27 cellular contexts compared by ENCODE assay signal in the genomic region with DNA sequence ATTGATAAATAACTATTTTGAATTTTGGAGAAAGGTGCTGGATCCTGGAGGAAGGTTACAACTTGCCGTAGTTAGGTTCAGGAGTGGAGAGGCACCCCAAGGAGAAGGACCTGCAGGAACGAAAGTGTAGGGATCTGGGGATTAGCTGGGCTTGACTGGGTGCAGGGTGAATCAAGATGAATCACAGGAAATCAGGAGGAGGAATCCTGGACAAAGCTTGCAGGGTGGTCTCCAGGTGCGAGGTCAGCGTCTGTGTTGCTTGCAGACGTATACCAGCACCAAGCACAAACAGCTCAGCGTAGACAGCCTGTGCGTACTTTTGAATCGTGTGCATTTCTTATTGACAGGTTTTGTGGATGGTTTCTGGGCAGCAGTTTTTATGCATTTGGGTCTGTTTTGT.
DNase-seq lines count a peak whose midpoint lies in the region; ATAC-seq, FAIRE-seq and TF ChIP-seq lines count a peak whose summit lies in the region.
"Had no signal": no experiment of that assay in that cellular context is flagged by ENCODE, and none has a peak within 500 bp of the region (broad histone marks: within the 10 kb centered on the region; RNA-seq: fewer than 3 reads in every experiment).

No MANE protein-coding gene starts in this region.

- no peak for ATAC-seq in DND-41 (ENCODE audit: insufficient read depth, low read depth)
- ATAC-seq: activated CD8-positive, alpha-beta T cell treated with anti-CD3 and anti-CD28 coated beads, Interleukin-2, amount 10 ng/mL, durations not matched to agents 7 days and 5 days; natural killer cell treated with Interleukin-12 subunit alpha and Interleukin-12 subunit beta and Interleukin-15 and Interleukin-18, amount 100 ng/mL, for 72 hours; sciatic nerve had no signal

- no peak overlapping the region for H3K4me3 ChIP-seq in DND-41 (ENCODE audit: low read depth in 1 of 2, low read length in 2 of 2)
- H3K4me3 ChIP-seq in Karpas-422 (ENCODE audit: low read length): no peak overlapping the region
- no peak overlapping the region for H3K4me3 ChIP-seq in bronchial epithelial cell (ENCODE audit: low read depth, low read length)
- H3K4me3 ChIP-seq: thyroid gland had no signal

- DNase-seq in DND-41 (no peak), Karpas-422 (no peak), bronchial epithelial cell (ENCODE audit: low read depth) (peak; percentile 28), endothelial cell (ENCODE audit: low spot score) (no peak), NCI-H345 treated with DMSO at 0.1 percent for 48 hours (lab: John Stamatoyannopoulos, UW; ENCODE audit: unreplicated experiment) (no peak), RKO (ENCODE audit: low spot score) (no peak)
- DNase-seq in stimulated activated CD4-positive, alpha-beta T cell treated with anti-CD3 and anti-CD28 coated beads, Interleukin-2, amount 100 ng/mL, for 24 hours: no peak
- DNase-seq: activated CD4-positive, alpha-beta T cell treated with anti-CD3 and anti-CD28 coated beads for 1 hour; activated CD8-positive, alpha-beta T cell treated with anti-CD3 and anti-CD28 coated beads, Interleukin-2, amount 10 ng/mL, durations not matched to agents 7 days and 5 days; activated naive CD4-positive, alpha-beta T cell; activated T-cell treated with anti-CD3 and anti-CD28 coated beads, Interleukin-2, amount 50 U/mL, for 1 hour; EL; erythroblast; HCEC 1CT; hippocampal formation; immature natural killer cell; MM.1S; NCI-H1417; NCI-H2081 treated with DMSO at 0.1 percent for 48 hours; SHP77 treated with DMSO at 0.1 percent for 48 hours; thyroid gland had no signal

- H3K9ac ChIP-seq in DND-41 (ENCODE audit: low read depth, low read length) (no peak overlapping the region), Karpas-422 (ENCODE audit: low read length) (no peak overlapping the region; the same call in 1 of the 2 replicates)

- H3K4me1 Mint-ChIP-seq in nephron: peaks cover 16% of the 10 kb centered on the region
- H3K4me1 Mint-ChIP-seq in endothelial cell (ENCODE audit: unreplicated experiment): peaks cover 15% of the 10 kb centered on the region

- H3K36me3 ChIP-seq in DND-41 (ENCODE audit: insufficient read depth, low read length) (peaks cover 92% of the 10 kb centered on the region), Karpas-422 (ENCODE audit: insufficient read depth, low read length) (no peaks in the 10 kb centered on the region; the same call in 1 of the 2 replicates), bronchial epithelial cell (ENCODE audit: control insufficient read depth, insufficient read depth, low read length) (peaks cover 3% of the 10 kb centered on the region)
- H3K36me3 ChIP-seq: thyroid gland had no signal

- H3K4me1 ChIP-seq in DND-41 (ENCODE audit: insufficient read depth, low read length): peaks cover 88% of the 10 kb centered on the region
- H3K4me1 ChIP-seq in Karpas-422 (ENCODE audit: low read length): peaks cover 98% of the 10 kb centered on the region

- H3K36me3 Mint-ChIP-seq in nephron (ENCODE audit: low read depth) (peaks cover 37% of the 10 kb centered on the region), endothelial cell (ENCODE audit: low read depth, unreplicated experiment) (no peaks in the 10 kb centered on the region)

- H3K9me2 ChIP-seq in Karpas-422 (replicated peaks; ENCODE audit: insufficient read depth, low read length): no peaks in the 10 kb centered on the region

- FAIRE-seq in bronchial epithelial cell (lab: Jason Lieb, UNC): no peak
- FAIRE-seq: D721Med, TTC549 had no signal

- no peaks in the 10 kb centered on the region for H3K27me3 ChIP-seq in DND-41 (ENCODE audit: insufficient read depth, low read length, poor library complexity)
- H3K27me3 ChIP-seq in Karpas-422 (ENCODE audit: low read length): no peaks in the 10 kb centered on the region
- no peaks in the 10 kb centered on the region for H3K27me3 ChIP-seq in bronchial epithelial cell (ENCODE audit: control insufficient read depth, insufficient read depth, low read length)
- H3K27me3 ChIP-seq: thyroid gland had no signal

- H3K79me2 ChIP-seq in DND-41 (ENCODE audit: insufficient read depth, low read length): peaks cover 100% of the 10 kb centered on the region
- H3K79me2 ChIP-seq in Karpas-422 (ENCODE audit: low read length): peaks cover 100% of the 10 kb centered on the region

- H3K9me3 ChIP-seq in DND-41 (ENCODE audit: insufficient read depth, low read length, severe bottlenecking) (no peaks in the 10 kb centered on the region), Karpas-422 (ENCODE audit: low read length) (no peaks in the 10 kb centered on the region)
- H3K9me3 ChIP-seq: thyroid gland had no signal

- H2AFZ ChIP-seq in DND-41 (ENCODE audit: low read depth, low read length): no peak overlapping the region
- no peak overlapping the region for H2AFZ ChIP-seq in Karpas-422 (ENCODE audit: low read length)

- H3K4me3 Mint-ChIP-seq in nephron: no peak overlapping the region
- H3K4me3 Mint-ChIP-seq in endothelial cell (ENCODE audit: unreplicated experiment): no peak overlapping the region
- H3K4me3 Mint-ChIP-seq: activated CD8-positive, alpha-beta T cell treated with anti-CD3 and anti-CD28 coated beads, Interleukin-2, amount 10 ng/mL, durations not matched to agents 7 days and 5 days; immature natural killer cell; natural killer cell treated with Interleukin-12 subunit alpha and Interleukin-12 subunit beta and Interleukin-15 and Interleukin-18, amount 100 ng/mL, for 72 hours; stimulated activated naive CD8-positive, alpha-beta T cell treated with anti-CD3 and anti-CD28 coated beads, Interleukin-15, Interleukin-2, amounts not matched to agents 100 ng/mL and 50 ng/mL, for 24 hours had no signal

- H3K9me3 Mint-ChIP-seq in nephron (peaks cover 3% of the 10 kb centered on the region), endothelial cell (ENCODE audit: unreplicated experiment) (no peaks in the 10 kb centered on the region)
- H3K9me3 Mint-ChIP-seq: immature natural killer cell; natural killer cell treated with Interleukin-12 subunit alpha and Interleukin-12 subunit beta and Interleukin-15 and Interleukin-18, amount 100 ng/mL, for 72 hours; stimulated activated naive CD8-positive, alpha-beta T cell treated with anti-CD3 and anti-CD28 coated beads, Interleukin-15, Interleukin-2, amounts not matched to agents 100 ng/mL and 50 ng/mL, for 24 hours had no signal

- H3K27me3 Mint-ChIP-seq in nephron (ENCODE audit: low read depth): peaks cover 16% of the 10 kb centered on the region
- H3K27me3 Mint-ChIP-seq in endothelial cell (ENCODE audit: unreplicated experiment): peaks cover 4% of the 10 kb centered on the region
- H3K27me3 Mint-ChIP-seq: natural killer cell treated with Interleukin-12 subunit alpha and Interleukin-12 subunit beta and Interleukin-15 and Interleukin-18, amount 100 ng/mL, for 72 hours; stimulated activated naive CD8-positive, alpha-beta T cell treated with anti-CD3 and anti-CD28 coated beads, Interleukin-15, Interleukin-2, amounts not matched to agents 100 ng/mL and 50 ng/mL, for 24 hours had no signal

- H3K4me2 ChIP-seq in DND-41 (ENCODE audit: insufficient read depth, low read length) (no peak overlapping the region), Karpas-422 (ENCODE audit: low read depth, low read length, poor library complexity, severe bottlenecking) (no peak overlapping the region)

- peak overlapping the region in 2 of 3 experiments; percentile 1 to 3 for H3K27ac Mint-ChIP-seq in nephron
- no peak overlapping the region for H3K27ac Mint-ChIP-seq in endothelial cell (ENCODE audit: unreplicated experiment)
- H3K27ac Mint-ChIP-seq: activated CD8-positive, alpha-beta T cell treated with anti-CD3 and anti-CD28 coated beads, Interleukin-2, amount 10 ng/mL, durations not matched to agents 7 days and 5 days; immature natural killer cell; natural killer cell treated with Interleukin-12 subunit alpha and Interleukin-12 subunit beta and Interleukin-15 and Interleukin-18, amount 100 ng/mL, for 72 hours; stimulated activated naive CD8-positive, alpha-beta T cell treated with anti-CD3 and anti-CD28 coated beads, Interleukin-15, Interleukin-2, amounts not matched to agents 100 ng/mL and 50 ng/mL, for 24 hours had no signal

- TF ChIP-seq CTCF in DND-41 (IDR thresholded peaks at IDR 0.05; ENCODE audit: borderline replicate concordance, extremely low read depth, low read length, poor library complexity, severe bottlenecking): no peak
- no peak for TF ChIP-seq CTCF in bronchial epithelial cell (IDR thresholded peaks at IDR 0.05; ENCODE audit: insufficient read depth, low read length, severe bottlenecking)
- no peak for TF ChIP-seq CTCF in nephron (IDR thresholded peaks at IDR 0.05; ENCODE audit: unreplicated experiment in 3 of 3)
- TF ChIP-seq CTCF in endothelial cell (IDR thresholded peaks at IDR 0.05; ENCODE audit: unreplicated experiment): no peak

- peaks cover 48% of the 10 kb centered on the region for H4K20me1 ChIP-seq in DND-41 (ENCODE audit: insufficient read depth, low read length)
- no peaks in the 10 kb centered on the region for H4K20me1 ChIP-seq in Karpas-422 (ENCODE audit: insufficient read depth, low read depth, low read length)

- H3K27ac ChIP-seq in DND-41 (ENCODE audit: low read length): peak overlapping the region; percentile 88
- peak overlapping the region; percentile 66 for H3K27ac ChIP-seq in Karpas-422 (ENCODE audit: low read length)
- H3K27ac ChIP-seq: thyroid gland had no signal
